ENCODE assay signal across 8 cellular contexts in genomic region chr2:189579585-189579984, GRCh38. TPM values are rescaled to one million over a fixed set of nuclear protein-coding genes. Genes with fewer than 3 reads are reported as not detected.
A peak's percentile ranks its signal among the peaks of the same experiment; 100 is the strongest.
DNase-seq lines count a peak whose midpoint lies in the region; ATAC-seq, FAIRE-seq and TF ChIP-seq lines count a peak whose summit lies in the region.

No MANE protein-coding gene starts in this region.

- no peak overlapping the region for H3K14ac ChIP-seq in mesenchymal stem cell (ENCODE audit: low read length in 2 of 2)

- H2BK15ac ChIP-seq in mesenchymal stem cell (ENCODE audit: low read depth, poor library complexity, severe bottlenecking) = no peak overlapping the region

- H3K27me3 ChIP-seq in bronchial epithelial cell (ENCODE audit: control insufficient read depth, insufficient read depth, low read length) = no peaks in the 10 kb centered on the region
- peaks cover 0 to 9% of the 10 kb centered on the region in 2 experiments for H3K27me3 ChIP-seq in mesenchymal stem cell (ENCODE audit: control insufficient read depth in 1 of 2, insufficient read depth in 1 of 2, low read length in 2 of 2)
- H3K27me3 ChIP-seq in transverse colon = no peaks in the 10 kb centered on the region

- 73% methylated on average over 7 of the region's 8 CpGs for WGBS in mesenchymal stem cell
- WGBS in transverse colon (ENCODE audit: low coverage in 1 of 2), 2 donors = 39 to 54% methylated on average over 8 of the region's 8 CpGs

- no peak for FAIRE-seq in bronchial epithelial cell (lab: Jason Lieb, UNC)

- H3K9me3 ChIP-seq in mesenchymal stem cell (ENCODE audit: control insufficient read depth, low read length) = no peaks in the 10 kb centered on the region
- no peaks in the 10 kb centered on the region for H3K9me3 ChIP-seq in transverse colon

- no peak overlapping the region for H2AFZ ChIP-seq in mesenchymal stem cell (ENCODE audit: low read depth, low read length)

- H3K36me3 ChIP-seq in bronchial epithelial cell (ENCODE audit: control insufficient read depth, insufficient read depth, low read length) (no peaks in the 10 kb centered on the region), mesenchymal stem cell (ENCODE audit: control insufficient read depth in 1 of 2, insufficient read depth in 2 of 2, low read depth in 1 of 2, low read length in 2 of 2) (peaks cover 0 to 4% of the 10 kb centered on the region in 2 experiments), transverse colon (peaks cover 0 to 2% (median 0%) of the 10 kb centered on the region in 4 donors)

- no peak overlapping the region for H4K91ac ChIP-seq in mesenchymal stem cell (ENCODE audit: low read length)

- H3K9me3 Mint-ChIP-seq in activated CD8-positive, alpha-beta memory T cell treated with anti-CD3 and anti-CD28 coated beads, Interleukin-2, amount 10 ng/mL, durations not matched to agents 7 days and 5 days (ENCODE audit: low read depth) = no peaks in the 10 kb centered on the region

- intact Hi-C loops in transverse colon (cut with DNase I; ENCODE audit: low total_unique reads) = no loop called here

- in situ Hi-C loops in transverse colon (cut with MboI; ENCODE audit: low pct_ligation_motif_present in 1 of 4, low pct_unique_long_range_greater_than_20kb in 1 of 4, low sequenced_read_pairs in 3 of 4) = loop anchor here in 1 of 4 donors (10.0 kb wide), 1 partner anchor 115 kb away; no protein-coding TSS in a partner anchor

- peaks cover 2% of the 10 kb centered on the region for H3K79me1 ChIP-seq in mesenchymal stem cell (replicated peaks; ENCODE audit: low read length, poor library complexity, severe bottlenecking)

- no peak overlapping the region for H4K8ac ChIP-seq in mesenchymal stem cell (ENCODE audit: low read length)

- H3K18ac ChIP-seq in mesenchymal stem cell (ENCODE audit: low read depth in 1 of 2, low read length in 2 of 2) = no peak overlapping the region

- TF ChIP-seq EP300 in transverse colon (IDR thresholded peaks at IDR 0.05; ENCODE audit: low read depth) = no peak

- H3K4me1 ChIP-seq in mesenchymal stem cell (ENCODE audit: control insufficient read depth, insufficient read depth, low read depth, low read length) (peaks cover 13% of the 10 kb centered on the region), transverse colon (peaks cover 9 to 72% (median 34%) of the 10 kb centered on the region in 4 donors)

- H3K4me3 Mint-ChIP-seq in activated CD8-positive, alpha-beta memory T cell treated with anti-CD3 and anti-CD28 coated beads, Interleukin-2, amount 10 ng/mL, durations not matched to agents 7 days and 5 days = peak overlapping the region; percentile 1

- peaks cover 24% of the 10 kb centered on the region for H3K4me1 Mint-ChIP-seq in activated CD8-positive, alpha-beta memory T cell treated with anti-CD3 and anti-CD28 coated beads, Interleukin-2, amount 10 ng/mL, durations not matched to agents 7 days and 5 days

- no peak overlapping the region for H3K4ac ChIP-seq in mesenchymal stem cell (ENCODE audit: low read depth in 1 of 2, low read length in 2 of 2)

- no peak overlapping the region for H3K27ac ChIP-seq in mesenchymal stem cell (ENCODE audit: low read length, poor library complexity, severe bottlenecking)
- H3K27ac ChIP-seq in transverse colon = peak overlapping the region; percentile 91 to 94 (median 92)

- CTCF ChIA-PET in activated CD8-positive, alpha-beta memory T cell treated with anti-CD3 and anti-CD28 coated beads, Interleukin-2, amount 10 ng/mL, durations not matched to agents 7 days and 5 days (lab: Charles Lee) = interaction anchor here (1.9 kb wide), 1 partner anchor 80 kb away, joined by 5 read pairs; no protein-coding TSS in a partner anchor

- no peak for ATAC-seq in activated CD8-positive, alpha-beta memory T cell treated with anti-CD3 and anti-CD28 coated beads, Interleukin-2, amount 10 ng/mL, durations not matched to agents 7 days and 5 days
- ATAC-seq in GM19463 (IDR thresholded peaks at IDR 0.05; ENCODE audit: unreplicated experiment) = no peak

- H2BK12ac ChIP-seq in mesenchymal stem cell (ENCODE audit: low read length in 2 of 2) = no peak overlapping the region

- peaks cover 51% of the 10 kb centered on the region for H3K27me3 Mint-ChIP-seq in activated CD8-positive, alpha-beta memory T cell treated with anti-CD3 and anti-CD28 coated beads, Interleukin-2, amount 10 ng/mL, durations not matched to agents 7 days and 5 days

- H2BK5ac ChIP-seq in mesenchymal stem cell (ENCODE audit: low read depth, low read length, poor library complexity, severe bottlenecking) = no peak overlapping the region

- H3K4me3 ChIP-seq in bronchial epithelial cell (ENCODE audit: low read depth, low read length) (no peak overlapping the region), mesenchymal stem cell (ENCODE audit: insufficient read depth in 1 of 2, low read depth in 1 of 2, low read length in 2 of 2) (peak overlapping the region in 1 of 2 experiments; percentile 81), transverse colon (peak overlapping the region in 3 of 4 donors; percentile 57 to 78 (median 58))

- H3K23ac ChIP-seq in mesenchymal stem cell (ENCODE audit: low read length in 2 of 2) = no peak overlapping the region

- DNase-seq in activated CD8-positive, alpha-beta memory T cell treated with anti-CD3 and anti-CD28 coated beads, Interleukin-2, amount 10 ng/mL, durations not matched to agents 7 days and 5 days = no peak
- DNase-seq in activated CD8-positive, alpha-beta memory T cell treated with anti-CD3 and anti-CD28 coated beads for 24 hours = no peak
- DNase-seq in bronchial epithelial cell (ENCODE audit: low read depth) (peak; percentile 57), mesenchymal stem cell (peak; percentile 32), transverse colon (no peak), anterior cingulate cortex (lab: John Stamatoyannopoulos, UW) (no peak)
- DNase-seq in stimulated activated CD4-positive, alpha-beta T cell treated with anti-CD3 and anti-CD28 coated beads, Interleukin-15, amount 100 ng/mL, for 24 hours = no peak

- H3K36me3 Mint-ChIP-seq in activated CD8-positive, alpha-beta memory T cell treated with anti-CD3 and anti-CD28 coated beads, Interleukin-2, amount 10 ng/mL, durations not matched to agents 7 days and 5 days = peaks cover 3% of the 10 kb centered on the region

- H3K4me2 ChIP-seq in mesenchymal stem cell (ENCODE audit: low read length, poor library complexity, severe bottlenecking) = peak overlapping the region; percentile 36

- H3K9ac ChIP-seq in mesenchymal stem cell (ENCODE audit: low read length) = peak overlapping the region; percentile 81

- H2BK120ac ChIP-seq in mesenchymal stem cell (ENCODE audit: low read depth, low read length) = no peak overlapping the region

- no peak overlapping the region for H2AK5ac ChIP-seq in mesenchymal stem cell (ENCODE audit: low read length, severe bottlenecking)

- H3K27ac Mint-ChIP-seq in activated CD8-positive, alpha-beta memory T cell treated with anti-CD3 and anti-CD28 coated beads, Interleukin-2, amount 10 ng/mL, durations not matched to agents 7 days and 5 days = no peak overlapping the region

- TF ChIP-seq CTCF in bronchial epithelial cell (IDR thresholded peaks at IDR 0.05; ENCODE audit: insufficient read depth, low read length, severe bottlenecking) (no peak), transverse colon (IDR thresholded peaks at IDR 0.05) (no peak)

- no peak for TF ChIP-seq POLR2A in transverse colon (IDR thresholded peaks at IDR 0.05)

RNA-seq across cellular contexts. Expression of gene SLC40A1, which starts 1.0 kb away (rescaled TPM):
- 1 to 10 TPM in 1 of 2 experiments, under 1 TPM in 1; 0.47 to 1.3 TPM for total RNA-seq in activated CD8-positive, alpha-beta memory T cell treated with anti-CD3 and anti-CD28 coated beads, Interleukin-2, amount 10 ng/mL, durations not matched to agents 7 days and 5 days
- 1.0 and 1.1 TPM in 2 replicates for total RNA-seq in bronchial epithelial cell
- 7.2 TPM for polyA plus RNA-seq in mesenchymal stem cell (2013, experiment 1 of 2)
- polyA plus RNA-seq in mesenchymal stem cell (2013, experiment 2 of 2) = 8.0 TPM
- 100 to 1,000 TPM in 2 of 4 donors, 10 to 100 TPM in 2; 26.3 to 345 (median 186) TPM for total RNA-seq in transverse colon

Comparison
In these comparisons a context has a peak if more than half of its experiments do, and no peak if none do; other contexts are left out.
1. DNase-seq: peak in bronchial epithelial cell (single experiment) and mesenchymal stem cell (single experiment); none in activated CD8-positive, alpha-beta memory T cell treated with anti-CD3 and anti-CD28 coated beads, Interleukin-2, amount 10 ng/mL, durations not matched to agents 7 days and 5 days (single experiment), activated CD8-positive, alpha-beta memory T cell treated with anti-CD3 and anti-CD28 coated beads for 24 hours (single experiment), transverse colon (single experiment), stimulated activated CD4-positive, alpha-beta T cell treated with anti-CD3 and anti-CD28 coated beads, Interleukin-15, amount 100 ng/mL, for 24 hours (single experiment) and anterior cingulate cortex (0 of 58).
2. RNA of gene SLC40A1, which starts 1.0 kb away (total RNA-seq): 26.3 to 345 TPM in transverse colon; 0.47 to 1.3 TPM in activated CD8-positive, alpha-beta memory T cell treated with anti-CD3 and anti-CD28 coated beads, Interleukin-2, amount 10 ng/mL, durations not matched to agents 7 days and 5 days and 1.0 to 1.1 TPM in bronchial epithelial cell; every median in the first group is over 10 times any median in the second.